ENCODE assay signal across 1 cellular context in genomic region chr9:115194216-115194615, GRCh38.
TF ChIP-seq lines count a peak whose summit lies in the region.

No MANE protein-coding gene starts in this region.

TF ChIP-seq in SK-N-SH, 30 proteins besides CTCF, POLR2A, EP300 and RAD21 (continued from another document):
- peak; percentile 35; the same call in 1 of the 2 replicates for TF ChIP-seq PBX3 (IDR thresholded peaks at IDR 0.05)
